Comparison of ENCODE assay signal across 8 cellular contexts in the genomic region with DNA sequence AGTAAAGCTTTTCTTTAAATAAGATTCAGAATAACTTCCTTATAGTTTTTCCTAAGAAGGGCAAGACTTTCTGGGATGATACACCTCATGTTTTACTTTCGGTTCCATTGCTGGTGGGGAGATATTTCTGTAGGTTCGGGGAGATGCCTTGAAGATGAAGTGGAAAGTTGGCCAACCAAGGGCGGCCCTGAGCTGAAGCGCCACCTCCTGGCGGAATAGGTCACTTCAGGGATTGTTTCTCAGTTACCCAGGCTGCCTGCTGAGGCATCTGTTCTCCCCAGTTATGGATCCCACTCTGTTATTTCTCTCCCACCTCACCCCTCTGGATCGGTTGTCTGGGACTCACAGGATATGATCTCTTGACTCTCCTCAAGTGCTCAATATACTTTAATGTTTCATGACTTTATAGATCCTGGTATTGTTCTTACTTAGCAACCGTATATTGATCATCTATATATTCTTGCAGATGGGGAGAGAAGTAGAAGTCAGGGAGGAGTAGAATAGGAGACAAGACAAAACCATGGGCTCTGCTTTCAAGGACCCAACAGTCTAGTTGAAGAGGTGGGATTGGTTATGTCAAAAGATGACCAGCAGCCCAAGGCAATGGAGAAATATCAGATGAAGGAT. TPM values are rescaled to one million over a fixed set of nuclear protein-coding genes. Genes with fewer than 3 reads are reported as not detected.
DNase-seq lines count a peak whose midpoint lies in the region; ATAC-seq and TF ChIP-seq lines count a peak whose summit lies in the region.

No MANE protein-coding gene starts in this region.

- intact Hi-C loops in sciatic nerve (cut with DNase I): no loop called here

- H3K36me3 ChIP-seq in Peyer's patch: no peaks in the 10 kb centered on the region

- H3K4me1 ChIP-seq in Peyer's patch: no peaks in the 10 kb centered on the region

- no peaks in the 10 kb centered on the region for H3K9me3 Mint-ChIP-seq in activated T-cell treated with anti-CD3 and anti-CD28 coated beads, Interleukin-2, amount 50 U/mL, for 72 hours

- no peak for TF ChIP-seq POLR2A in Peyer's patch (IDR thresholded peaks at IDR 0.05)

- H3K27ac ChIP-seq in Peyer's patch: no peak overlapping the region

- no peak overlapping the region for H3K27ac Mint-ChIP-seq in activated T-cell treated with anti-CD3 and anti-CD28 coated beads, Interleukin-2, amount 50 U/mL, for 72 hours

- DNase-seq in COLO668 (lab: John Stamatoyannopoulos, UW; ENCODE audit: unreplicated experiment): peak; percentile 51
- peak; percentile 33 for DNase-seq in GM19238 (ENCODE audit: insufficient read length, low spot score)
- DNase-seq in Peyer's patch: peak; percentile 62 to 85 (median 69)
- DNase-seq in activated T-cell treated with anti-CD3 and anti-CD28 coated beads, Interleukin-2, amount 50 U/mL, for 72 hours: peak; percentile 66
- peak; percentile 22 for DNase-seq in glomerular endothelial cell (ENCODE audit: extremely low read depth, low read depth, low spot score)
- DNase-seq in sciatic nerve (ENCODE audit: low spot score): peak; percentile 82
- DNase-seq in NCI-H2171 (lab: John Stamatoyannopoulos, UW): no peak

- H3K4me3 Mint-ChIP-seq in activated T-cell treated with anti-CD3 and anti-CD28 coated beads, Interleukin-2, amount 50 U/mL, for 72 hours: no peak overlapping the region

- no peak overlapping the region for H3K4me3 ChIP-seq in Peyer's patch

- no peaks in the 10 kb centered on the region for H3K9me3 ChIP-seq in Peyer's patch

- peak; percentile 30 to 78 (median 57) for TF ChIP-seq CTCF in Peyer's patch (IDR thresholded peaks at IDR 0.05)

- no peaks in the 10 kb centered on the region for H3K4me1 Mint-ChIP-seq in activated T-cell treated with anti-CD3 and anti-CD28 coated beads, Interleukin-2, amount 50 U/mL, for 72 hours (ENCODE audit: low read depth)

- no peaks in the 10 kb centered on the region for H3K36me3 Mint-ChIP-seq in activated T-cell treated with anti-CD3 and anti-CD28 coated beads, Interleukin-2, amount 50 U/mL, for 72 hours (ENCODE audit: insufficient read depth in 2 of 2)

- H3K27me3 Mint-ChIP-seq in activated T-cell treated with anti-CD3 and anti-CD28 coated beads, Interleukin-2, amount 50 U/mL, for 72 hours (ENCODE audit: low read depth): no peaks in the 10 kb centered on the region

- ATAC-seq in HG03159 (IDR thresholded peaks at IDR 0.05; ENCODE audit: unreplicated experiment) (peak; percentile 98), sciatic nerve (peak; percentile 73)
- ATAC-seq in activated T-cell treated with anti-CD3 and anti-CD28 coated beads, Interleukin-2, amount 50 U/mL, for 72 hours (replicated peaks in 1 of 2): peak; percentile 74 to 77

- H3K27me3 ChIP-seq in Peyer's patch: no peaks in the 10 kb centered on the region

RNA-seq across cellular contexts. Expression of a gene that starts 23.4 kb away (rescaled TPM):
- total RNA-seq in Peyer's patch: 1 to 10 TPM in 1 of 4 donors, under 1 TPM in 2, not detected in 1; 0.13 to 2.5 (median 0.19) TPM
- under 1 TPM in 1 of 2 donors, not detected in 1; 0.56 TPM for total RNA-seq in activated T-cell treated with anti-CD3 and anti-CD28 coated beads, Interleukin-2, amount 50 U/mL, for 72 hours
- total RNA-seq in glomerular endothelial cell: 3.6 and 15.5 TPM in 2 replicates
- 8.2 TPM for total RNA-seq in sciatic nerve
